ENCODE assay signal across 1 cellular context in the genomic region with DNA sequence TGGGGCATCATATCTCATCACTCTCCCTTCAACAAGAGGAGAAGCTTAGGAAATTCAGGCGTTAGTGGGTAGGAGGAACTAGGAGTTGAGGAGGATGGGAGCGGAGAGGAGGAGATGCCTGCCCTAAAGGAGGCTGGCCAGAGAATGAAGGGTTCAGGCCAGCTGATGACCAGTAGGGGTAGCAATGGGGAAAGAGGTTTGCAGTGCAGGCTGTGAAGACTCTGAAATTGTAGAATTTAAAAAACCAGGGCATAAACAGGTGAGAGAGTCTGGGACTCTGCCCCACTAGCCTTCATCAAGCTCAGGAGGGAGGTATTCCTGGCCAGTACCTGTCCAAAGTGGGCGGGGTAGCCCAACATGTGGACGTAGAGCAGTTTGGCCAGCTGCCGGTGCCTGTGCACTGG.
TF ChIP-seq lines count a peak whose summit lies in the region.

No MANE protein-coding gene starts in this region.

TF ChIP-seq in HepG2, 621 proteins besides CTCF, POLR2A, EP300 and RAD21 (continues in another document):
- TF ChIP-seq BRD4 (CRISPR knock-in tag; IDR thresholded peaks at IDR 0.05), result 0 out of 2 replicates have a peak, but pooled peaks have one; percentile 15
- TF ChIP-seq SNAI1 (CRISPR knock-in tag; IDR thresholded peaks at IDR 0.05; ENCODE audit: borderline replicate concordance), result peak; percentile 18; the same call in 1 of the 2 replicates
- no peak for TF ChIP-seq PHF20 (CRISPR knock-in tag; IDR thresholded peaks at IDR 0.05)
- TF ChIP-seq ZNF546 (CRISPR knock-in tag; conservative IDR thresholded peaks at IDR 0.05), result no peak
- TF ChIP-seq SAP130 (CRISPR knock-in tag; IDR thresholded peaks at IDR 0.05; ENCODE audit: low read depth), result no peak
- TF ChIP-seq, protein P1, sequence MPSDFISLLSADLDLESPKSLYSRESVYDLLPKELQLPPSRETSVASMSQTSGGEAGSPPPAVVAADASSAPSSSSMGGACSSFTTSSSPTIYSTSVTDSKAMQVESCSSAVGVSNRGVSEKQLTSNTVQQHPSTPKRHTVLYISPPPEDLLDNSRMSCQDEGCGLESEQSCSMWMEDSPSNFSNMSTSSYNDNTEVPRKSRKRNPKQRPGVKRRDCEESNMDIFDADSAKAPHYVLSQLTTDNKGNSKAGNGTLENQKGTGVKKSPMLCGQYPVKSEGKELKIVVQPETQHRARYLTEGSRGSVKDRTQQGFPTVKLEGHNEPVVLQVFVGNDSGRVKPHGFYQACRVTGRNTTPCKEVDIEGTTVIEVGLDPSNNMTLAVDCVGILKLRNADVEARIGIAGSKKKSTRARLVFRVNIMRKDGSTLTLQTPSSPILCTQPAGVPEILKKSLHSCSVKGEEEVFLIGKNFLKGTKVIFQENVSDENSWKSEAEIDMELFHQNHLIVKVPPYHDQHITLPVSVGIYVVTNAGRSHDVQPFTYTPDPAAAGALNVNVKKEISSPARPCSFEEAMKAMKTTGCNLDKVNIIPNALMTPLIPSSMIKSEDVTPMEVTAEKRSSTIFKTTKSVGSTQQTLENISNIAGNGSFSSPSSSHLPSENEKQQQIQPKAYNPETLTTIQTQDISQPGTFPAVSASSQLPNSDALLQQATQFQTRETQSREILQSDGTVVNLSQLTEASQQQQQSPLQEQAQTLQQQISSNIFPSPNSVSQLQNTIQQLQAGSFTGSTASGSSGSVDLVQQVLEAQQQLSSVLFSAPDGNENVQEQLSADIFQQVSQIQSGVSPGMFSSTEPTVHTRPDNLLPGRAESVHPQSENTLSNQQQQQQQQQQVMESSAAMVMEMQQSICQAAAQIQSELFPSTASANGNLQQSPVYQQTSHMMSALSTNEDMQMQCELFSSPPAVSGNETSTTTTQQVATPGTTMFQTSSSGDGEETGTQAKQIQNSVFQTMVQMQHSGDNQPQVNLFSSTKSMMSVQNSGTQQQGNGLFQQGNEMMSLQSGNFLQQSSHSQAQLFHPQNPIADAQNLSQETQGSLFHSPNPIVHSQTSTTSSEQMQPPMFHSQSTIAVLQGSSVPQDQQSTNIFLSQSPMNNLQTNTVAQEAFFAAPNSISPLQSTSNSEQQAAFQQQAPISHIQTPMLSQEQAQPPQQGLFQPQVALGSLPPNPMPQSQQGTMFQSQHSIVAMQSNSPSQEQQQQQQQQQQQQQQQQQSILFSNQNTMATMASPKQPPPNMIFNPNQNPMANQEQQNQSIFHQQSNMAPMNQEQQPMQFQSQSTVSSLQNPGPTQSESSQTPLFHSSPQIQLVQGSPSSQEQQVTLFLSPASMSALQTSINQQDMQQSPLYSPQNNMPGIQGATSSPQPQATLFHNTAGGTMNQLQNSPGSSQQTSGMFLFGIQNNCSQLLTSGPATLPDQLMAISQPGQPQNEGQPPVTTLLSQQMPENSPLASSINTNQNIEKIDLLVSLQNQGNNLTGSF (CRISPR knock-in tag; IDR thresholded peaks at IDR 0.05), result no peak
- TF ChIP-seq, protein P2, sequence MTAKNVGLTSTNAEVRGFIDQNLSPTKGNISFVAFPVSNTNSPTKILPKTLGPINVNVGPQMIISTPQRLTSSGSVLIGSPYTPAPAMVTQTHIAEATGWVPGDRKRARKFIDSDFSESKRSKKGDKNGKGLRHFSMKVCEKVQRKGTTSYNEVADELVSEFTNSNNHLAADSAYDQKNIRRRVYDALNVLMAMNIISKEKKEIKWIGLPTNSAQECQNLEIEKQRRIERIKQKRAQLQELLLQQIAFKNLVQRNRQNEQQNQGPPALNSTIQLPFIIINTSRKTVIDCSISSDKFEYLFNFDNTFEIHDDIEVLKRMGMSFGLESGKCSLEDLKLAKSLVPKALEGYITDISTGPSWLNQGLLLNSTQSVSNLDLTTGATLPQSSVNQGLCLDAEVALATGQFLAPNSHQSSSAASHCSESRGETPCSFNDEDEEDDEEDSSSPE (CRISPR knock-in tag; IDR thresholded peaks at IDR 0.05), result no peak; the same call in 1 of the 2 replicates
- TF ChIP-seq MED1 (CRISPR knock-in tag; IDR thresholded peaks at IDR 0.05), result no peak
- TF ChIP-seq, protein P3, sequence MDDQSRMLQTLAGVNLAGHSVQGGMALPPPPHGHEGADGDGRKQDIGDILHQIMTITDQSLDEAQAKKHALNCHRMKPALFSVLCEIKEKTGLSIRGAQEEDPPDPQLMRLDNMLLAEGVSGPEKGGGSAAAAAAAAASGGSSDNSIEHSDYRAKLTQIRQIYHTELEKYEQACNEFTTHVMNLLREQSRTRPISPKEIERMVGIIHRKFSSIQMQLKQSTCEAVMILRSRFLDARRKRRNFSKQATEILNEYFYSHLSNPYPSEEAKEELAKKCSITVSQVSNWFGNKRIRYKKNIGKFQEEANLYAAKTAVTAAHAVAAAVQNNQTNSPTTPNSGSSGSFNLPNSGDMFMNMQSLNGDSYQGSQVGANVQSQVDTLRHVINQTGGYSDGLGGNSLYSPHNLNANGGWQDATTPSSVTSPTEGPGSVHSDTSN (CRISPR knock-in tag; IDR thresholded peaks at IDR 0.05; ENCODE audit: borderline replicate concordance), result no peak
- TF ChIP-seq GATAD2A (CRISPR knock-in tag; IDR thresholded peaks at IDR 0.05), result 0 out of 2 replicates have a peak, but pooled peaks have one; percentile 8
- no peak for TF ChIP-seq NONO (IDR thresholded peaks at IDR 0.05)
- TF ChIP-seq NONO (CRISPR knock-in tag; conservative IDR thresholded peaks at IDR 0.05), result no peak
- no peak for TF ChIP-seq MEIS1 (CRISPR knock-in tag; IDR thresholded peaks at IDR 0.05; ENCODE audit: borderline replicate concordance)
- no peak for TF ChIP-seq KAT7 (CRISPR knock-in tag; IDR thresholded peaks at IDR 0.05; ENCODE audit: borderline replicate concordance)
- 0 out of 2 replicates have a peak, but pooled peaks have one; percentile 20 for TF ChIP-seq NCOA1 (CRISPR knock-in tag; IDR thresholded peaks at IDR 0.05)
- TF ChIP-seq ELF4 (CRISPR knock-in tag; IDR thresholded peaks at IDR 0.05; ENCODE audit: borderline replicate concordance), result no peak
- no peak for TF ChIP-seq DR1 (CRISPR knock-in tag; IDR thresholded peaks at IDR 0.05)
- no peak for TF ChIP-seq CENPT (CRISPR knock-in tag; IDR thresholded peaks at IDR 0.05; ENCODE audit: low read depth)
- TF ChIP-seq KLF13 (CRISPR knock-in tag; IDR thresholded peaks at IDR 0.05), result peak; percentile 94
- no peak; the same call in 1 of the 2 replicates for TF ChIP-seq ZNF768 (CRISPR knock-in tag; IDR thresholded peaks at IDR 0.05)
- TF ChIP-seq, protein P4, sequence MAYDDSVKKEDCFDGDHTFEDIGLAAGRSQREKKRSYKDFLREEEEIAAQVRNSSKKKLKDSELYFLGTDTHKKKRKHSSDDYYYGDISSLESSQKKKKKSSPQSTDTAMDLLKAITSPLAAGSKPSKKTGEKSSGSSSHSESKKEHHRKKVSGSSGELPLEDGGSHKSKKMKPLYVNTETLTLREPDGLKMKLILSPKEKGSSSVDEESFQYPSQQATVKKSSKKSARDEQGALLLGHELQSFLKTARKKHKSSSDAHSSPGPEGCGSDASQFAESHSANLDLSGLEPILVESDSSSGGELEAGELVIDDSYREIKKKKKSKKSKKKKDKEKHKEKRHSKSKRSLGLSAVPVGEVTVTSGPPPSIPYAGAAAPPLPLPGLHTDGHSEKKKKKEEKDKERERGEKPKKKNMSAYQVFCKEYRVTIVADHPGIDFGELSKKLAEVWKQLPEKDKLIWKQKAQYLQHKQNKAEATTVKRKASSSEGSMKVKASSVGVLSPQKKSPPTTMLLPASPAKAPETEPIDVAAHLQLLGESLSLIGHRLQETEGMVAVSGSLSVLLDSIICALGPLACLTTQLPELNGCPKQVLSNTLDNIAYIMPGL (CRISPR knock-in tag; IDR thresholded peaks at IDR 0.05; ENCODE audit: borderline replicate concordance in 1 of 2, low read depth in 1 of 2), result peak in 1 of 2 experiments; percentile 64; a peak in 1 of 4 replicates
- TF ChIP-seq, protein P5, sequence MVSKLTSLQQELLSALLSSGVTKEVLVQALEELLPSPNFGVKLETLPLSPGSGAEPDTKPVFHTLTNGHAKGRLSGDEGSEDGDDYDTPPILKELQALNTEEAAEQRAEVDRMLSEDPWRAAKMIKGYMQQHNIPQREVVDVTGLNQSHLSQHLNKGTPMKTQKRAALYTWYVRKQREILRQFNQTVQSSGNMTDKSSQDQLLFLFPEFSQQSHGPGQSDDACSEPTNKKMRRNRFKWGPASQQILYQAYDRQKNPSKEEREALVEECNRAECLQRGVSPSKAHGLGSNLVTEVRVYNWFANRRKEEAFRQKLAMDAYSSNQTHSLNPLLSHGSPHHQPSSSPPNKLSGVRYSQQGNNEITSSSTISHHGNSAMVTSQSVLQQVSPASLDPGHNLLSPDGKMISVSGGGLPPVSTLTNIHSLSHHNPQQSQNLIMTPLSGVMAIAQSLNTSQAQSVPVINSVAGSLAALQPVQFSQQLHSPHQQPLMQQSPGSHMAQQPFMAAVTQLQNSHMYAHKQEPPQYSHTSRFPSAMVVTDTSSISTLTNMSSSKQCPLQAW (CRISPR knock-in tag; IDR thresholded peaks at IDR 0.05), result no peak
- peak; percentile 65 for TF ChIP-seq JARID2 (CRISPR knock-in tag; IDR thresholded peaks at IDR 0.05; ENCODE audit: insufficient replicate concordance)
- TF ChIP-seq, protein P6, sequence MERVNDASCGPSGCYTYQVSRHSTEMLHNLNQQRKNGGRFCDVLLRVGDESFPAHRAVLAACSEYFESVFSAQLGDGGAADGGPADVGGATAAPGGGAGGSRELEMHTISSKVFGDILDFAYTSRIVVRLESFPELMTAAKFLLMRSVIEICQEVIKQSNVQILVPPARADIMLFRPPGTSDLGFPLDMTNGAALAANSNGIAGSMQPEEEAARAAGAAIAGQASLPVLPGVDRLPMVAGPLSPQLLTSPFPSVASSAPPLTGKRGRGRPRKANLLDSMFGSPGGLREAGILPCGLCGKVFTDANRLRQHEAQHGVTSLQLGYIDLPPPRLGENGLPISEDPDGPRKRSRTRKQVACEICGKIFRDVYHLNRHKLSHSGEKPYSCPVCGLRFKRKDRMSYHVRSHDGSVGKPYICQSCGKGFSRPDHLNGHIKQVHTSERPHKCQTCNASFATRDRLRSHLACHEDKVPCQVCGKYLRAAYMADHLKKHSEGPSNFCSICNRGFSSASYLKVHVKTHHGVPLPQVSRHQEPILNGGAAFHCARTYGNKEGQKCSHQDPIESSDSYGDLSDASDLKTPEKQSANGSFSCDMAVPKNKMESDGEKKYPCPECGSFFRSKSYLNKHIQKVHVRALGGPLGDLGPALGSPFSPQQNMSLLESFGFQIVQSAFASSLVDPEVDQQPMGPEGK (CRISPR knock-in tag; IDR thresholded peaks at IDR 0.05), result 0 out of 2 replicates have a peak, but pooled peaks have one; percentile 29
- TF ChIP-seq, protein P7, sequence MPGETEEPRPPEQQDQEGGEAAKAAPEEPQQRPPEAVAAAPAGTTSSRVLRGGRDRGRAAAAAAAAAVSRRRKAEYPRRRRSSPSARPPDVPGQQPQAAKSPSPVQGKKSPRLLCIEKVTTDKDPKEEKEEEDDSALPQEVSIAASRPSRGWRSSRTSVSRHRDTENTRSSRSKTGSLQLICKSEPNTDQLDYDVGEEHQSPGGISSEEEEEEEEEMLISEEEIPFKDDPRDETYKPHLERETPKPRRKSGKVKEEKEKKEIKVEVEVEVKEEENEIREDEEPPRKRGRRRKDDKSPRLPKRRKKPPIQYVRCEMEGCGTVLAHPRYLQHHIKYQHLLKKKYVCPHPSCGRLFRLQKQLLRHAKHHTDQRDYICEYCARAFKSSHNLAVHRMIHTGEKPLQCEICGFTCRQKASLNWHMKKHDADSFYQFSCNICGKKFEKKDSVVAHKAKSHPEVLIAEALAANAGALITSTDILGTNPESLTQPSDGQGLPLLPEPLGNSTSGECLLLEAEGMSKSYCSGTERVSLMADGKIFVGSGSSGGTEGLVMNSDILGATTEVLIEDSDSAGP (CRISPR knock-in tag; IDR thresholded peaks at IDR 0.05; ENCODE audit: borderline replicate concordance), result 0 out of 2 replicates have a peak, but pooled peaks have one; percentile 28
- no peak for TF ChIP-seq FOXA3 (CRISPR knock-in tag; IDR thresholded peaks at IDR 0.05)
- TF ChIP-seq ZNF251 (CRISPR knock-in tag; IDR thresholded peaks at IDR 0.05), result no peak
- peak; percentile 70 for TF ChIP-seq SP5 (CRISPR knock-in tag; IDR thresholded peaks at IDR 0.05; ENCODE audit: borderline replicate concordance, low read depth)
- TF ChIP-seq NFE2L1 (CRISPR knock-in tag; IDR thresholded peaks at IDR 0.05; ENCODE audit: borderline replicate concordance), result 0 out of 2 replicates have a peak, but pooled peaks have one; percentile 8
- TF ChIP-seq, protein P8, sequence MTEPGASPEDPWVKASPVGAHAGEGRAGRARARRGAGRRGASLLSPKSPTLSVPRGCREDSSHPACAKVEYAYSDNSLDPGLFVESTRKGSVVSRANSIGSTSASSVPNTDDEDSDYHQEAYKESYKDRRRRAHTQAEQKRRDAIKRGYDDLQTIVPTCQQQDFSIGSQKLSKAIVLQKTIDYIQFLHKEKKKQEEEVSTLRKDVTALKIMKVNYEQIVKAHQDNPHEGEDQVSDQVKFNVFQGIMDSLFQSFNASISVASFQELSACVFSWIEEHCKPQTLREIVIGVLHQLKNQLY (CRISPR knock-in tag; IDR thresholded peaks at IDR 0.05), result no peak
- TF ChIP-seq RBFOX2 (IDR thresholded peaks at IDR 0.05; ENCODE audit: low read depth, low read length), result no peak
- TF ChIP-seq SSRP1 (CRISPR knock-in tag; IDR thresholded peaks at IDR 0.05), result no peak
- TF ChIP-seq CEBPB (IDR thresholded peaks at IDR 0.05; ENCODE audit: borderline replicate concordance, low read depth, low read length), result no peak
- no peak for TF ChIP-seq ETV6 (CRISPR knock-in tag; conservative IDR thresholded peaks at IDR 0.05)
- TF ChIP-seq, protein P9, sequence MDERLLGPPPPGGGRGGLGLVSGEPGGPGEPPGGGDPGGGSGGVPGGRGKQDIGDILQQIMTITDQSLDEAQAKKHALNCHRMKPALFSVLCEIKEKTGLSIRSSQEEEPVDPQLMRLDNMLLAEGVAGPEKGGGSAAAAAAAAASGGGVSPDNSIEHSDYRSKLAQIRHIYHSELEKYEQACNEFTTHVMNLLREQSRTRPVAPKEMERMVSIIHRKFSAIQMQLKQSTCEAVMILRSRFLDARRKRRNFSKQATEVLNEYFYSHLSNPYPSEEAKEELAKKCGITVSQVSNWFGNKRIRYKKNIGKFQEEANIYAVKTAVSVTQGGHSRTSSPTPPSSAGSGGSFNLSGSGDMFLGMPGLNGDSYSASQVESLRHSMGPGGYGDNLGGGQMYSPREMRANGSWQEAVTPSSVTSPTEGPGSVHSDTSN (CRISPR knock-in tag; IDR thresholded peaks at IDR 0.05), result no peak
